2 cellular contexts compared by ENCODE assay signal in the genomic region with DNA sequence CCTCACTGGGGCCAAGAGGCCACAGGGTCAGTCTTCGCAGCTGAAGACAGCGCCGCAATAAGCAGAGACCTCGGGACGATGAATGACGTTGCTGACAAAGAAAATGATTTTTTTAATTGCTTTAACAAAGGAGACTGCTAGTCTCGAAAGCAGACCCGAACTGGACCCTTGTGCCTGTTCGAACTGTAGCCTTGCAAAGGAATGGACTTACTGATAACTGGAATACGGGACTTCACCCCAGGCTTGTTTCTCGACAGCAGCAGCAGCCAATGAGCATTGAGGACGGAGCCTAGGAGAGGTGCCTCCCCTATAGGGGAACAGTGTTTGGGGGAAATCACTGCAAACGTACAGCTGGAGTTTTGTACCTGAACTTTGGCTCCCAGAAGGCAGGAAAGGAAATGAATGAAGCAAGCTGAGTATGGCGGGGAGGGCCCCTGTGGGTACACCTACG.
TF ChIP-seq lines count a peak whose summit lies in the region.

No MANE protein-coding gene starts in this region.

TF ChIP-seq in SK-N-SH, 30 proteins besides CTCF, POLR2A, EP300 and RAD21 (continued from another document):
- TF ChIP-seq, protein P1, sequence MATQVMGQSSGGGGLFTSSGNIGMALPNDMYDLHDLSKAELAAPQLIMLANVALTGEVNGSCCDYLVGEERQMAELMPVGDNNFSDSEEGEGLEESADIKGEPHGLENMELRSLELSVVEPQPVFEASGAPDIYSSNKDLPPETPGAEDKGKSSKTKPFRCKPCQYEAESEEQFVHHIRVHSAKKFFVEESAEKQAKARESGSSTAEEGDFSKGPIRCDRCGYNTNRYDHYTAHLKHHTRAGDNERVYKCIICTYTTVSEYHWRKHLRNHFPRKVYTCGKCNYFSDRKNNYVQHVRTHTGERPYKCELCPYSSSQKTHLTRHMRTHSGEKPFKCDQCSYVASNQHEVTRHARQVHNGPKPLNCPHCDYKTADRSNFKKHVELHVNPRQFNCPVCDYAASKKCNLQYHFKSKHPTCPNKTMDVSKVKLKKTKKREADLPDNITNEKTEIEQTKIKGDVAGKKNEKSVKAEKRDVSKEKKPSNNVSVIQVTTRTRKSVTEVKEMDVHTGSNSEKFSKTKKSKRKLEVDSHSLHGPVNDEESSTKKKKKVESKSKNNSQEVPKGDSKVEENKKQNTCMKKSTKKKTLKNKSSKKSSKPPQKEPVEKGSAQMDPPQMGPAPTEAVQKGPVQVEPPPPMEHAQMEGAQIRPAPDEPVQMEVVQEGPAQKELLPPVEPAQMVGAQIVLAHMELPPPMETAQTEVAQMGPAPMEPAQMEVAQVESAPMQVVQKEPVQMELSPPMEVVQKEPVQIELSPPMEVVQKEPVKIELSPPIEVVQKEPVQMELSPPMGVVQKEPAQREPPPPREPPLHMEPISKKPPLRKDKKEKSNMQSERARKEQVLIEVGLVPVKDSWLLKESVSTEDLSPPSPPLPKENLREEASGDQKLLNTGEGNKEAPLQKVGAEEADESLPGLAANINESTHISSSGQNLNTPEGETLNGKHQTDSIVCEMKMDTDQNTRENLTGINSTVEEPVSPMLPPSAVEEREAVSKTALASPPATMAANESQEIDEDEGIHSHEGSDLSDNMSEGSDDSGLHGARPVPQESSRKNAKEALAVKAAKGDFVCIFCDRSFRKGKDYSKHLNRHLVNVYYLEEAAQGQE (IDR thresholded peaks at IDR 0.05; ENCODE audit: low read depth, low read length) = no peak
- TF ChIP-seq TAF1 (IDR thresholded peaks at IDR 0.05; ENCODE audit: borderline replicate concordance, low read depth, low read length) (no peak), NRF1 (IDR thresholded peaks at IDR 0.05; ENCODE audit: low read depth, low read length) (no peak), SIN3A (IDR thresholded peaks at IDR 0.05; ENCODE audit: borderline replicate concordance, low read depth, low read length) (no peak), FOSL2 (IDR thresholded peaks at IDR 0.05; ENCODE audit: borderline replicate concordance, low read depth) (no peak), FOXM1 (IDR thresholded peaks at IDR 0.05; ENCODE audit: low read depth) (no peak), TCF12 (IDR thresholded peaks at IDR 0.05) (no peak), MAX (IDR thresholded peaks at IDR 0.05; ENCODE audit: low read depth) (no peak), GATA2 (CRISPR knock-in tag; IDR thresholded peaks at IDR 0.05) (no peak), RXRA (IDR thresholded peaks at IDR 0.05; ENCODE audit: borderline replicate concordance, low read depth) (no peak), IRF3 (IDR thresholded peaks at IDR 0.05; ENCODE audit: low read depth, low read length) (no peak)
- TF ChIP-seq, protein P2, sequence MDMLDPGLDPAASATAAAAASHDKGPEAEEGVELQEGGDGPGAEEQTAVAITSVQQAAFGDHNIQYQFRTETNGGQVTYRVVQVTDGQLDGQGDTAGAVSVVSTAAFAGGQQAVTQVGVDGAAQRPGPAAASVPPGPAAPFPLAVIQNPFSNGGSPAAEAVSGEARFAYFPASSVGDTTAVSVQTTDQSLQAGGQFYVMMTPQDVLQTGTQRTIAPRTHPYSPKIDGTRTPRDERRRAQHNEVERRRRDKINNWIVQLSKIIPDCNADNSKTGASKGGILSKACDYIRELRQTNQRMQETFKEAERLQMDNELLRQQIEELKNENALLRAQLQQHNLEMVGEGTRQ (IDR thresholded peaks at IDR 0.05; ENCODE audit: borderline replicate concordance, low read depth, low read length) = no peak
TF ChIP-seq in SK-N-SH: peak in this region for 0.

TF ChIP-seq in SK-N-SH treated with all-trans-retinoic acid at 6 μM for 48 hours, 23 proteins besides CTCF, POLR2A, EP300 and RAD21 (continued from another document):
- no peak for TF ChIP-seq PATZ1 (CRISPR knock-in tag; IDR thresholded peaks at IDR 0.05; ENCODE audit: borderline replicate concordance)
- no peak for TF ChIP-seq RARB (CRISPR knock-in tag; IDR thresholded peaks at IDR 0.05)
- TF ChIP-seq PPARA (CRISPR knock-in tag; IDR thresholded peaks at IDR 0.05; ENCODE audit: borderline replicate concordance) = no peak
- TF ChIP-seq GLIS3 (CRISPR knock-in tag; IDR thresholded peaks at IDR 0.05) = no peak
- no peak for TF ChIP-seq ESRRG (CRISPR knock-in tag; IDR thresholded peaks at IDR 0.05)
- no peak for TF ChIP-seq BACH2 (CRISPR knock-in tag; IDR thresholded peaks at IDR 0.05; ENCODE audit: borderline replicate concordance)
- no peak for TF ChIP-seq ZC3H10 (CRISPR knock-in tag; IDR thresholded peaks at IDR 0.05)
- no peak for TF ChIP-seq ZNF70 (CRISPR knock-in tag; IDR thresholded peaks at IDR 0.05)
- TF ChIP-seq OSR1 (CRISPR knock-in tag; IDR thresholded peaks at IDR 0.05) = no peak
- no peak for TF ChIP-seq CSDC2 (CRISPR knock-in tag; IDR thresholded peaks at IDR 0.05)
- TF ChIP-seq, protein P3, sequence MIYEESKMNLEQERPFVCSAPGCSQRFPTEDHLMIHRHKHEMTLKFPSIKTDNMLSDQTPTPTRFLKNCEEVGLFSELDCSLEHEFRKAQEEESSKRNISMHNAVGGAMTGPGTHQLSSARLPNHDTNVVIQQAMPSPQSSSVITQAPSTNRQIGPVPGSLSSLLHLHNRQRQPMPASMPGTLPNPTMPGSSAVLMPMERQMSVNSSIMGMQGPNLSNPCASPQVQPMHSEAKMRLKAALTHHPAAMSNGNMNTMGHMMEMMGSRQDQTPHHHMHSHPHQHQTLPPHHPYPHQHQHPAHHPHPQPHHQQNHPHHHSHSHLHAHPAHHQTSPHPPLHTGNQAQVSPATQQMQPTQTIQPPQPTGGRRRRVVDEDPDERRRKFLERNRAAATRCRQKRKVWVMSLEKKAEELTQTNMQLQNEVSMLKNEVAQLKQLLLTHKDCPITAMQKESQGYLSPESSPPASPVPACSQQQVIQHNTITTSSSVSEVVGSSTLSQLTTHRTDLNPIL (CRISPR knock-in tag; IDR thresholded peaks at IDR 0.05; ENCODE audit: low read depth) = no peak
- TF ChIP-seq TSHZ2 (CRISPR knock-in tag; IDR thresholded peaks at IDR 0.05) = no peak
- TF ChIP-seq SNAI2 (CRISPR knock-in tag; IDR thresholded peaks at IDR 0.05) = no peak
- no peak for TF ChIP-seq ARNTL (CRISPR knock-in tag; IDR thresholded peaks at IDR 0.05; ENCODE audit: borderline replicate concordance, low read depth)
